ENCODE assay signal across 24 cellular contexts in genomic region chr11:126072821-126073594, GRCh38. TPM values are rescaled to one million over a fixed set of nuclear protein-coding genes. Genes with fewer than 3 reads are reported as not detected.
DNase-seq lines count a peak whose midpoint lies in the region; ATAC-seq, FAIRE-seq and TF ChIP-seq lines count a peak whose summit lies in the region.
"Had no signal": no experiment of that assay in that cellular context is flagged by ENCODE, and none has a peak within 500 bp of the region (broad histone marks: within the 10 kb centered on the region; RNA-seq: fewer than 3 reads in every experiment).

No MANE protein-coding gene starts in this region.

- DNase-seq in NCI-H146 (lab: John Stamatoyannopoulos, UW): peak; percentile 67
- DNase-seq in WTC11 (ENCODE audit: low spot score): no peak
- DNase-seq in kidney tubule cell (ENCODE audit: low spot score): peak; percentile 30
- DNase-seq in GM12892 (ENCODE audit: insufficient read length): no peak
- no peak for DNase-seq in stimulated activated CD4-positive, alpha-beta T cell treated with anti-CD3 and anti-CD28 coated beads, Interleukin-4, amount 100 ng/mL, for 4 hours
- DNase-seq: activated CD4-positive, alpha-beta T cell treated with anti-CD3 and anti-CD28 coated beads, Interleukin-2, amount 50 U/mL, for 1 hour; activated T-cell treated with anti-CD3 and anti-CD28 coated beads, Interleukin-2, amount 50 U/mL, for 48 hours; C1 segment of cervical spinal cord; Caco-2; effector CD8-positive, alpha-beta T cell; erythroblast; heart left ventricle; Kasumi-1; NCI-H2227 treated with DMSO at 0.1 percent for 48 hours; posterior cingulate gyrus; SHP77; stimulated activated naive B cell treated with anti-CD40 and anti-IgM and Interleukin-4, amounts not matched to agents 10 μg/mL and 1 μg/mL and 100 μg/mL, for 72 hours; T-helper 9 cell had no signal

- no peak for FAIRE-seq in GM12892 (lab: Jason Lieb, UNC)
- FAIRE-seq: colon had no signal

- no peaks in the 10 kb centered on the region for H3K27me3 Mint-ChIP-seq in WTC11 (ENCODE audit: low read depth)

- TF ChIP-seq CTCF in C4-2B (conservative IDR thresholded peaks at IDR 0.05) (no peak), WTC11 (IDR thresholded peaks at IDR 0.05) (no peak)

- peaks cover 31% of the 10 kb centered on the region for H3K4me1 Mint-ChIP-seq in WTC11
- H3K4me1 Mint-ChIP-seq: stimulated activated naive B cell treated with anti-CD40 and anti-IgM and Interleukin-4, amounts not matched to agents 10 μg/mL and 1 μg/mL and 100 μg/mL, for 72 hours had no signal

- CTCF ChIA-PET in WTC11 (lab: Charles Lee): interaction anchor here (1.1 to 1.5 kb wide), 3 partner anchors 10 to 12 kb away, joined by 3 to 9 read pairs (median 5); partner anchors contain the start of gene CDON

- POLR2A ChIA-PET in WTC11 (lab: Charles Lee): interaction anchor here (1.6 kb wide), 1 partner anchor 11 kb away, joined by 5 read pairs; the partner anchor contains the start of gene CDON

- H3K27ac ChIP-seq in C4-2B: peak overlapping the region; percentile 76
- H3K27ac ChIP-seq: breast epithelium, heart left ventricle, suprapubic skin had no signal

- ATAC-seq in WTC11: no peak
- ATAC-seq in HG02885 (IDR thresholded peaks at IDR 0.05; ENCODE audit: poor library complexity, unreplicated experiment): no peak
- no peak for ATAC-seq in GM18502 (IDR thresholded peaks at IDR 0.05; ENCODE audit: poor library complexity, unreplicated experiment)
- ATAC-seq: heart left ventricle; stimulated activated naive B cell treated with anti-CD40 and anti-IgM and Interleukin-4, amounts not matched to agents 10 μg/mL and 1 μg/mL and 100 μg/mL, for 72 hours had no signal

- no peaks in the 10 kb centered on the region; the same call in 1 of the 2 replicates for H3K9me3 Mint-ChIP-seq in WTC11

- H3K36me3 Mint-ChIP-seq in WTC11: no peaks in the 10 kb centered on the region
- H3K36me3 Mint-ChIP-seq: stimulated activated naive B cell treated with anti-CD40 and anti-IgM and Interleukin-4, amounts not matched to agents 10 μg/mL and 1 μg/mL and 100 μg/mL, for 72 hours had no signal

- peak overlapping the region; percentile 11 for H3K4me3 Mint-ChIP-seq in WTC11
- H3K4me3 Mint-ChIP-seq: stimulated activated naive B cell treated with anti-CD40 and anti-IgM and Interleukin-4, amounts not matched to agents 10 μg/mL and 1 μg/mL and 100 μg/mL, for 72 hours had no signal

- peak overlapping the region; percentile 21 for H3K27ac Mint-ChIP-seq in WTC11
- H3K27ac Mint-ChIP-seq: stimulated activated naive B cell treated with anti-CD40 and anti-IgM and Interleukin-4, amounts not matched to agents 10 μg/mL and 1 μg/mL and 100 μg/mL, for 72 hours had no signal

- no peak for TF ChIP-seq POLR2A in GM12892 (IDR thresholded peaks at IDR 0.05; ENCODE audit: low read depth, low read length)

TF ChIP-seq in WTC11, 78 proteins besides CTCF, POLR2A, EP300 and RAD21:
- no peak for TF ChIP-seq ZNF219 (CRISPR knock-in tag; IDR thresholded peaks at IDR 0.05; ENCODE audit: borderline replicate concordance)
- no peak for TF ChIP-seq MAX (CRISPR knock-in tag; IDR thresholded peaks at IDR 0.05)
- TF ChIP-seq EMX1 (CRISPR knock-in tag; IDR thresholded peaks at IDR 0.05): no peak
- TF ChIP-seq ERG (CRISPR knock-in tag; IDR thresholded peaks at IDR 0.05): no peak
- TF ChIP-seq, protein P1, sequence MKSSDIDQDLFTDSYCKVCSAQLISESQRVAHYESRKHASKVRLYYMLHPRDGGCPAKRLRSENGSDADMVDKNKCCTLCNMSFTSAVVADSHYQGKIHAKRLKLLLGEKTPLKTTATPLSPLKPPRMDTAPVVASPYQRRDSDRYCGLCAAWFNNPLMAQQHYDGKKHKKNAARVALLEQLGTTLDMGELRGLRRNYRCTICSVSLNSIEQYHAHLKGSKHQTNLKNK (CRISPR knock-in tag; IDR thresholded peaks at IDR 0.05): no peak
- TF ChIP-seq CBFB (CRISPR knock-in tag; IDR thresholded peaks at IDR 0.05; ENCODE audit: low read depth): no peak
TF ChIP-seq in WTC11: peak in this region for 0.

RNA-seq across cellular contexts. Expression of gene CDON, which starts 10.3 kb away (rescaled TPM):
- 33.0 to 34.1 TPM (median 33.3 TPM) in 3 replicates for total RNA-seq in WTC11 (2021)
- polyA plus RNA-seq in GM12892 (2012; ENCODE audit: missing spikeins): 0.15 TPM

Comparison
In these comparisons a context has a peak if more than half of its experiments do, and no peak if none do; other contexts are left out.
1. DNase-seq: peak in NCI-H146 (single experiment) and kidney tubule cell (single experiment); none in WTC11 (single experiment), GM12892 (single experiment) and stimulated activated CD4-positive, alpha-beta T cell treated with anti-CD3 and anti-CD28 coated beads, Interleukin-4, amount 100 ng/mL, for 4 hours (0 of 2).